Comparison of ENCODE assay signal across 8 cellular contexts in the genomic region with DNA sequence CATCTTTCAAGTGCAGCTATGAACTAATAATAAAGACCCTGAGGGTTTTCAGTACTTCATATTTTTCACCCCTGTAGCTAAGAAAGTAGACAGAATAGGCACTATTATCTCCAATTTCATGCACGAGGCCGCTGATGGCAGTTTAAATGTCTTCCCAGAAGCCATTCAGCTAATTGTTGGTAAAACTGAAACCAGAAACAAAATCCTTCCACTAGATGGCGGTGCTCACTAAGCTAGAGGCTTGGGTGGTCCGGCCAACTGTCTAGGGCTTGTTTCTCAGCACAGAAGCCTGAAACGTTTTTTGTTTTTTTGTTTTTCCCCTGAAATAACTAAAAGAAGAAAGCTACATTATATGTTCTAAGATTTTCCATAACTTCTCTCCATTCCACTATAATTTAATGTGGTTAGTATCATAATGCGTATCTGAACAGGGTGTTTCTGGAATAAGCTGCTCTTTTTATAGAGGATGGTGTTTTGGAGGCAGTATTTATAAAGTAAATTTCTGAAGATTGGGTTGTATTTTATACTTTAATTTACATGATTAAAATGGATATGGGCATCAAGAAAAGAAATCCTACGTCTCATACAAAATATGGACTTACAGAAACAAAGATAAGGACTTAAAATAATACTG.
DNase-seq lines count a peak whose midpoint lies in the region; ATAC-seq and TF ChIP-seq lines count a peak whose summit lies in the region.

No MANE protein-coding gene starts in this region.

- no peaks in the 10 kb centered on the region for H3K27me3 Mint-ChIP-seq in activated T-cell treated with anti-CD3 and anti-CD28 coated beads, Interleukin-2, amount 50 U/mL, for 24 hours
- no peaks in the 10 kb centered on the region for H3K27me3 Mint-ChIP-seq in nephron progenitor cell (ENCODE audit: low read depth, poor library complexity)

- ATAC-seq in GM21786 (IDR thresholded peaks at IDR 0.05; ENCODE audit: unreplicated experiment), result peak; percentile 83

- H3K27ac Mint-ChIP-seq in activated T-cell treated with anti-CD3 and anti-CD28 coated beads, Interleukin-2, amount 50 U/mL, for 24 hours, result peak overlapping the region; percentile 75
- H3K27ac Mint-ChIP-seq in nephron progenitor cell, result no peak overlapping the region

- H3K9me3 ChIP-seq in OCI-LY1 (ENCODE audit: low read length) (no peaks in the 10 kb centered on the region), fibroblast of lung (ENCODE audit: control insufficient read depth, insufficient read depth, low read depth, low read length) (no peaks in the 10 kb centered on the region), tibial artery (no peaks in the 10 kb centered on the region)

- H3K4me3 ChIP-seq in Jurkat, Clone E6-1 (ENCODE audit: low read length), result no peak overlapping the region
- H3K4me3 ChIP-seq in OCI-LY1 (ENCODE audit: low read depth, low read length, poor library complexity, severe bottlenecking) (no peak overlapping the region), fibroblast of lung (replicated peaks in 1 of 4; ENCODE audit: control extremely low read depth in 1 of 4, insufficient read depth in 1 of 4, low read depth in 3 of 4, low read length in 4 of 4) (no peak overlapping the region), tibial artery (no peak overlapping the region)

- no peak overlapping the region for H3K4me3 Mint-ChIP-seq in activated T-cell treated with anti-CD3 and anti-CD28 coated beads, Interleukin-2, amount 50 U/mL, for 24 hours
- no peak overlapping the region for H3K4me3 Mint-ChIP-seq in nephron progenitor cell

- H2AFZ ChIP-seq in OCI-LY1 (ENCODE audit: low read length) (0 out of 2 replicates have a peak overlapping the region, but pooled peaks have one; percentile 78), fibroblast of lung (ENCODE audit: low read length) (peak overlapping the region; percentile 61)

- intact Hi-C loops in tibial artery (cut with DNase I; ENCODE audit: low total_unique reads), result no loop called here

- no peaks in the 10 kb centered on the region for H3K9me2 ChIP-seq in OCI-LY1 (ENCODE audit: low read depth, low read length)

- H3K9me3 Mint-ChIP-seq in activated T-cell treated with anti-CD3 and anti-CD28 coated beads, Interleukin-2, amount 50 U/mL, for 24 hours, result no peaks in the 10 kb centered on the region
- H3K9me3 Mint-ChIP-seq in nephron progenitor cell, result peaks cover 6% of the 10 kb centered on the region

- no peaks in the 10 kb centered on the region for H3K36me3 Mint-ChIP-seq in activated T-cell treated with anti-CD3 and anti-CD28 coated beads, Interleukin-2, amount 50 U/mL, for 24 hours (ENCODE audit: low read depth)
- peaks cover 4% of the 10 kb centered on the region for H3K36me3 Mint-ChIP-seq in nephron progenitor cell (ENCODE audit: low read depth)

- H3K36me3 ChIP-seq in OCI-LY1 (ENCODE audit: insufficient read depth, low read length), result no peaks in the 10 kb centered on the region
- H3K36me3 ChIP-seq in fibroblast of lung (ENCODE audit: control insufficient read depth, insufficient read depth, low read length), result no peaks in the 10 kb centered on the region
- H3K36me3 ChIP-seq in tibial artery, result no peaks in the 10 kb centered on the region

- peaks cover 12% of the 10 kb centered on the region for H3K4me1 Mint-ChIP-seq in activated T-cell treated with anti-CD3 and anti-CD28 coated beads, Interleukin-2, amount 50 U/mL, for 24 hours (ENCODE audit: low read depth)
- H3K4me1 Mint-ChIP-seq in nephron progenitor cell, result peaks cover 23% of the 10 kb centered on the region

- peak; percentile 83 for TF ChIP-seq CTCF in OCI-LY1 (IDR thresholded peaks at IDR 0.05; ENCODE audit: low read length)
- TF ChIP-seq CTCF in fibroblast of lung (conservative IDR thresholded peaks at IDR 0.05 in 1 of 2, IDR thresholded peaks at IDR 0.05 in 1 of 2; ENCODE audit: low read depth in 1 of 2, low read length in 2 of 2), result peak; percentile 80 to 88
- TF ChIP-seq CTCF in nephron progenitor cell (IDR thresholded peaks at IDR 0.05), result peak; percentile 95
- TF ChIP-seq CTCF in tibial artery (IDR thresholded peaks at IDR 0.05), result peak; percentile 82 to 88

- H3K9ac ChIP-seq in OCI-LY1 (ENCODE audit: low read length) (no peak overlapping the region), fibroblast of lung (ENCODE audit: insufficient read depth, low read length) (no peak overlapping the region)

- no peaks in the 10 kb centered on the region for H3K79me2 ChIP-seq in OCI-LY1 (ENCODE audit: insufficient read depth, low read length)
- no peaks in the 10 kb centered on the region for H3K79me2 ChIP-seq in fibroblast of lung (ENCODE audit: control insufficient read depth, insufficient read depth, low read length)

- no peaks in the 10 kb centered on the region for H3K27me3 ChIP-seq in OCI-LY1 (ENCODE audit: insufficient read depth, low read length)
- no peaks in the 10 kb centered on the region for H3K27me3 ChIP-seq in fibroblast of lung (ENCODE audit: control insufficient read depth, insufficient read depth, low read length)
- no peaks in the 10 kb centered on the region for H3K27me3 ChIP-seq in tibial artery

- DNase-seq in ELR (ENCODE audit: low read depth), result peak; percentile 81
- peak; percentile 77 for DNase-seq in Jurkat, Clone E6-1 (ENCODE audit: low read depth, low spot score)
- DNase-seq in activated T-cell treated with anti-CD3 and anti-CD28 coated beads, Interleukin-2, amount 50 U/mL, for 24 hours, result peak; percentile 49
- DNase-seq in fibroblast of lung (ENCODE audit: low read depth in 2 of 2), result peak; percentile 61 to 87
- peak; percentile 76 for DNase-seq in nephron progenitor cell
- DNase-seq in tibial artery, result peak in 1 of 2 donors; percentile 51

- H3K27ac ChIP-seq in OCI-LY1 (ENCODE audit: low read depth, low read length, poor library complexity, severe bottlenecking), result no peak overlapping the region
- no peak overlapping the region for H3K27ac ChIP-seq in fibroblast of lung (ENCODE audit: insufficient read depth, low read length)
- no peak overlapping the region for H3K27ac ChIP-seq in tibial artery

- no peaks in the 10 kb centered on the region for H4K20me1 ChIP-seq in OCI-LY1 (ENCODE audit: insufficient read depth, low read length)
- H4K20me1 ChIP-seq in fibroblast of lung (ENCODE audit: control insufficient read depth, extremely low read depth, insufficient read depth, low read length), result no peaks in the 10 kb centered on the region

- H3K4me2 ChIP-seq in OCI-LY1 (ENCODE audit: low read length) (no peak overlapping the region), fibroblast of lung (ENCODE audit: extremely low read depth, insufficient read depth, low read length) (peak overlapping the region; percentile 19)

- H3K4me1 ChIP-seq in OCI-LY1 (ENCODE audit: insufficient read depth, low read length, severe bottlenecking) (no peaks in the 10 kb centered on the region), fibroblast of lung (ENCODE audit: control insufficient read depth, extremely low read depth, insufficient read depth, low read length) (no peaks in the 10 kb centered on the region), tibial artery (peaks cover 0 to 7% (median 6%) of the 10 kb centered on the region in 4 donors)

- H3F3A ChIP-seq in OCI-LY1 (ENCODE audit: insufficient read depth, low read length), result no peaks in the 10 kb centered on the region
